26 cellular contexts compared by ENCODE assay signal in the genomic region with DNA sequence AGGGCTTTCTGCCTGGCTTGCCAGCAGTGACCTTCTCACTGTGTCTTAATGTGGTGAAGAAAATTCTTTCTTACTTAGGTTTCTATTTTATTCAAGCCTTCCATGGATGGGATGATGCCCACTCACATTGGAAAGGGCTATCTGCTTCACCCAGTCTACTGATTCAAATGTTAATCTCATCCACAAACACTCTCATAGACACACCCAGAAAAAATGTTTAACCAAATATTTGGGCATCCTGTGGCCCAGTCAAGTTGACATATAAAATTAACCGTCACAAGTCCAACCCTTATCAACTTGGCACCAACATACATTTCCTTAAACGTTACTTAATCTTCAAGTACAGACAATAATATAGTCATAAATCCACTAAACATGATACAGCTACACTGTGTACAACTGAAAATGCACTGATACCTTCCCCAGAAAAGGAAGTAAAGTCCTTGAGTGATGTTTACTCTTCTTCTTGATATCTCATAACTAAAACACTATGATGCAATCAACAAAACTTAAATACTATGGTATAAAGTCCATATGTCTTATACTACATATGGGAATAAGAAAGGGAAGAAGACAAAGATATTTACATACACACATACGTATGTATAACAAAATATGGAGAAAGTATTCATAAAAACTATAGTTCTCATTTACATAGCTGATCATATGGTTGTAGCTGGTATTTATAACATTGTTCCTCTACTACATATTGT.
A peak's percentile ranks its signal among the peaks of the same experiment; 100 is the strongest.
DNase-seq lines count a peak whose midpoint lies in the region; ATAC-seq and TF ChIP-seq lines count a peak whose summit lies in the region.
"Had no signal": no experiment of that assay in that cellular context is flagged by ENCODE, and none has a peak within 500 bp of the region (broad histone marks: within the 10 kb centered on the region; RNA-seq: fewer than 3 reads in every experiment).

No MANE protein-coding gene starts in this region.

- no peak overlapping the region for H3K4me3 ChIP-seq in BLaER1 treated with 17β-estradiol and CSF1 and Interleukin-3, amounts not matched to agents 10 nM and 100 nM
- H3K4me3 ChIP-seq in LNCaP clone FGC (ENCODE audit: low read depth, low read length) (no peak overlapping the region), colonic mucosa (no peak overlapping the region), mucosa of descending colon (no peak overlapping the region), brain microvascular endothelial cell (ENCODE audit: low read depth, low read length) (no peak overlapping the region)
- H3K4me3 ChIP-seq: GM12878, Peyer's patch had no signal

- no peaks in the 10 kb centered on the region for H4K20me1 ChIP-seq in BLaER1 treated with 17β-estradiol and CSF1 and Interleukin-3, amounts not matched to agents 10 nM and 100 nM

- intact Hi-C loops in colonic mucosa (cut with DNase I) (no loop called here), mucosa of descending colon (cut with DNase I, micrococcal nuclease) (no loop called here)

- peak; percentile 47 for DNase-seq in LNCaP clone FGC (ENCODE audit: low read depth)
- peak; percentile 33 for DNase-seq in colonic mucosa
- peak in 2 of 3 donors; percentile 17 to 36 for DNase-seq in mucosa of descending colon
- DNase-seq in activated CD4-positive, alpha-beta T cell treated with anti-CD3 and anti-CD28 coated beads for 1 hour: no peak
- DNase-seq in NCI-H446 (lab: John Stamatoyannopoulos, UW): no peak
- DNase-seq in brain microvascular endothelial cell: no peak
- DNase-seq in CD1c-positive myeloid dendritic cell (ENCODE audit: extremely low spot score): no peak
- DNase-seq: ACHN; CD4-positive, alpha-beta memory T cell; COR-L47; DMS79; EL; GDM1; HCEC 1CT; Karpas-422; NCI-H1092 treated with DMSO at 0.1 percent for 48 hours; NCI-H1436 treated with DMSO at 0.1 percent for 48 hours; NCI-H187 treated with DMSO at 0.1 percent for 48 hours; NCI-H2171 treated with DMSO at 0.1 percent for 48 hours; NCI-H345; NCI-H526; NCI-H82; Peyer's patch; SHP77 treated with DMSO at 0.1 percent for 48 hours had no signal

- H3K27ac ChIP-seq in BLaER1 treated with 17β-estradiol and CSF1 and Interleukin-3, amounts not matched to agents 10 nM and 100 nM: peak overlapping the region in 1 of 11 experiments; percentile 10; a peak in 1 of 22 replicates
- H3K27ac ChIP-seq in colonic mucosa: peak overlapping the region; percentile 34
- H3K27ac ChIP-seq in brain microvascular endothelial cell: no peak overlapping the region

- H3K27me3 ChIP-seq in BLaER1 treated with 17β-estradiol and CSF1 and Interleukin-3, amounts not matched to agents 10 nM and 100 nM: no peaks in the 10 kb centered on the region
- H3K27me3 ChIP-seq in colonic mucosa (no peaks in the 10 kb centered on the region), brain microvascular endothelial cell (replicated peaks) (no peaks in the 10 kb centered on the region)
- H3K27me3 ChIP-seq: Peyer's patch had no signal

- peak; percentile 95 for ATAC-seq in mucosa of descending colon
- ATAC-seq: GM12878 had no signal

- no peak overlapping the region for H3K9ac ChIP-seq in BLaER1 treated with 17β-estradiol and CSF1 and Interleukin-3, amounts not matched to agents 10 nM and 100 nM
- no peak overlapping the region for H3K9ac ChIP-seq in colonic mucosa (ENCODE audit: low read depth in 2 of 2, low read length in 2 of 2)

- H3K9me3 ChIP-seq in BLaER1 treated with 17β-estradiol and CSF1 and Interleukin-3, amounts not matched to agents 10 nM and 100 nM (replicated peaks in 1 of 11): no peaks in the 10 kb centered on the region
- no peaks in the 10 kb centered on the region for H3K9me3 ChIP-seq in colonic mucosa
- H3K9me3 ChIP-seq in mucosa of descending colon: no peaks in the 10 kb centered on the region
- H3K9me3 ChIP-seq: Peyer's patch had no signal

- peak overlapping the region in 7 of 11 experiments; percentile 20 to 41 (median 25); a peak in 6 of 22 replicates for H3K4me2 ChIP-seq in BLaER1 treated with 17β-estradiol and CSF1 and Interleukin-3, amounts not matched to agents 10 nM and 100 nM

- H3K36me3 ChIP-seq in BLaER1 treated with 17β-estradiol and CSF1 and Interleukin-3, amounts not matched to agents 10 nM and 100 nM: no peaks in the 10 kb centered on the region
- H3K36me3 ChIP-seq in colonic mucosa: no peaks in the 10 kb centered on the region
- no peaks in the 10 kb centered on the region for H3K36me3 ChIP-seq in mucosa of descending colon (ENCODE audit: low read depth)
- H3K36me3 ChIP-seq in brain microvascular endothelial cell (replicated peaks): no peaks in the 10 kb centered on the region
- H3K36me3 ChIP-seq: Peyer's patch had no signal

- no peak for TF ChIP-seq CTCF in LNCaP clone FGC (IDR thresholded peaks at IDR 0.05; ENCODE audit: control insufficient read depth, extremely low read depth, insufficient read depth)
- no peak for TF ChIP-seq CTCF in colonic mucosa (IDR thresholded peaks at IDR 0.05)
- no peak for TF ChIP-seq CTCF in mucosa of descending colon (IDR thresholded peaks at IDR 0.05)
- no peak for TF ChIP-seq CTCF in brain microvascular endothelial cell (IDR thresholded peaks at IDR 0.05; ENCODE audit: low read depth, low read length, missing control alignments)

- peaks cover 0 to 12% (median 7%) of the 10 kb centered on the region in 10 experiments; a peak in 8 of 20 replicates for H3K4me1 ChIP-seq in BLaER1 treated with 17β-estradiol and CSF1 and Interleukin-3, amounts not matched to agents 10 nM and 100 nM
- H3K4me1 ChIP-seq in colonic mucosa: no peaks in the 10 kb centered on the region
- H3K4me1 ChIP-seq in mucosa of descending colon (ENCODE audit: low read depth): peaks cover 8% of the 10 kb centered on the region
- H3K4me1 ChIP-seq: Peyer's patch had no signal

- in situ Hi-C loops in brain microvascular endothelial cell (cut with HindIII; ENCODE audit: low pct_ligation_motif_present, low sequenced_read_pairs): no loop called here

Comparison
In these comparisons a context has a peak if more than half of its experiments do, and no peak if none do; other contexts are left out.
1. DNase-seq: peak in LNCaP clone FGC (single experiment), colonic mucosa (single experiment) and mucosa of descending colon (2 of 3); none in activated CD4-positive, alpha-beta T cell treated with anti-CD3 and anti-CD28 coated beads for 1 hour (single experiment), NCI-H446 (0 of 2), brain microvascular endothelial cell (single experiment) and CD1c-positive myeloid dendritic cell (single experiment).